Comparison of ENCODE assay signal across 9 cellular contexts in the genomic region with DNA sequence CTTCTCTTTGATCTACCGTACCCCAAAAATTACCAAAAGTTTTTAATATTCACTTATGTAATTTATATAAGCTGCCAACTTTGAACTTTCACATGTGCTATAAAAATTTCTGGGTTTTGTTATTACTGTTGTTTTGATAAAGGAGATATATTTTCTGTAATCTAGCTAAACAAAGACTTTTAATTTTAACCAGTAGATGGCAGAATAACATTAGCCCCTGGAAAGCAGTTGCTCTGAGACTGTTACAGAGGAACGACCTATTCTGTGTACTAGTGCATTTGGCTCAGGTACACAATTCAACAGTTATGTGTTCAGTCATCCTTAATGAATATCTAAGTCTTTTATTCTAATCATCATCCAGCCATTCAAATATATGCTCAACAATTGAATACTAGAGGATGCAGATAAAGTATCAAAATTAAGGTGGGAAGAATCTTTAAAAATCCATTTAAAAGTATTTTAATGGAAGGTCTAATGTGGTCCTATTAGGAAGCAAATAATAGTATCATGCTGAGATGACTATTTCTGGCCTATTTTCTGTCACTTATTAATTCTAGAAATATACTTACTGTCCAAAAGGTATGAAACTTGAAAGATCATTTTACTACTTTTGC. TPM values are rescaled to one million over a fixed set of nuclear protein-coding genes. Genes with fewer than 3 reads are reported as not detected.
DNase-seq lines count a peak whose midpoint lies in the region; ATAC-seq and TF ChIP-seq lines count a peak whose summit lies in the region.
"Had no signal": no experiment of that assay in that cellular context is flagged by ENCODE, and none has a peak within 500 bp of the region (broad histone marks: within the 10 kb centered on the region; RNA-seq: fewer than 3 reads in every experiment).

No MANE protein-coding gene starts in this region.

- no peak overlapping the region for H2AFZ ChIP-seq in HCT116 (ENCODE audit: low read depth, low read length, poor library complexity, severe bottlenecking)

- peak; percentile 80 for ATAC-seq in Right ventricle myocardium superior (ENCODE audit: poor library complexity)
- no peak for ATAC-seq in Right ventricle myocardium inferior
- peak; percentile 80 for ATAC-seq in HCT116
- ATAC-seq in heart right ventricle = peak in 7 of 8 donors; percentile 52 to 78 (median 72)

- no peak overlapping the region for H3K4me2 ChIP-seq in HCT116 (ENCODE audit: low read length)

- no peak overlapping the region for H3K27ac ChIP-seq in HCT116 (ENCODE audit: low read depth, low read length)
- no peak overlapping the region for H3K27ac ChIP-seq in heart right ventricle
- no peak overlapping the region for H3K27ac ChIP-seq in spleen

- intact Hi-C loops in Right ventricle myocardium superior (cut with DNase I) = loop anchor here (5.0 kb wide), 2 partner anchors 71 to 461 kb away; no protein-coding TSS in a partner anchor
- intact Hi-C loops in Right ventricle myocardium inferior (cut with DNase I) = no loop called here
- intact Hi-C loops in HCT116 (cut with micrococcal nuclease) = loop anchor here (2.0 to 5.0 kb wide), 4 partner anchors 70 to 178 kb away; no protein-coding TSS in a partner anchor
- intact Hi-C loops in heart right ventricle (cut with DNase I) = loop anchor here in 7 of 10 donors (2.0 to 10.0 kb wide), 6 partner anchors 66 to 468 kb away; no protein-coding TSS in a partner anchor
- intact Hi-C loops in spleen (cut with DNase I; ENCODE audit: low total_unique reads) = loop anchor here (5.0 kb wide), 1 partner anchor 71 kb away; no protein-coding TSS in a partner anchor

- H3K27me3 ChIP-seq in HCT116 (ENCODE audit: insufficient read depth, low read length) (no peaks in the 10 kb centered on the region), heart right ventricle (no peaks in the 10 kb centered on the region), spleen (replicated peaks in 1 of 7) (no peaks in the 10 kb centered on the region)

- H3K4me3 ChIP-seq in HCT116 (replicated peaks in 1 of 2; ENCODE audit: low read depth in 1 of 2, low read length in 2 of 2) (no peak overlapping the region), WI38 (ENCODE audit: low read depth, low read length) (no peak overlapping the region), heart right ventricle (no peak overlapping the region), spleen (no peak overlapping the region)

- H3K9me3 ChIP-seq in HCT116 (ENCODE audit: control insufficient read depth in 1 of 2, insufficient read depth in 1 of 2, low read depth in 1 of 2, low read length in 2 of 2) (no peaks in the 10 kb centered on the region), heart right ventricle (no peaks in the 10 kb centered on the region), spleen (no peaks in the 10 kb centered on the region)

- no peaks in the 10 kb centered on the region for H3K4me1 ChIP-seq in HCT116 (ENCODE audit: control insufficient read depth in 1 of 2, insufficient read depth in 2 of 2, low read length in 2 of 2)
- H3K4me1 ChIP-seq in heart right ventricle = peaks cover 0 to 53% (median 37%) of the 10 kb centered on the region in 9 donors
- peaks cover 22 to 72% (median 54%) of the 10 kb centered on the region in 6 donors for H3K4me1 ChIP-seq in spleen

- peaks cover 5% of the 10 kb centered on the region for H4K20me1 ChIP-seq in HCT116 (ENCODE audit: insufficient read depth)

- H3K9me2 ChIP-seq in HCT116 (ENCODE audit: insufficient read depth) = no peaks in the 10 kb centered on the region

- RAD21 ChIA-PET in HCT116 (lab: Charles Lee; ENCODE audit: low non-redundant PET in 1 of 2, low total read pairs in 2 of 2, uncharacterized antibody in 2 of 2, unreplicated experiment in 2 of 2) = interaction anchor here (0.6 to 1.0 kb wide), 4 partner anchors 66 to 129 kb away, joined by 3 to 4 read pairs (median 3); no protein-coding TSS in a partner anchor

- H3K79me2 ChIP-seq in HCT116 (ENCODE audit: insufficient read depth, low read length) = peaks cover 64% of the 10 kb centered on the region

- peak; percentile 51 to 81 (median 69); a peak in 5 of 6 replicates for TF ChIP-seq CTCF in HCT116 (IDR thresholded peaks at IDR 0.05 in 2 of 3, conservative IDR thresholded peaks at IDR 0.05 in 1 of 3; ENCODE audit: borderline replicate concordance in 1 of 3, insufficient read depth in 1 of 3, low read depth in 2 of 3, low read length in 2 of 3)
- peak; percentile 27; the same call in 1 of the 2 replicates for TF ChIP-seq CTCF in WI38 (IDR thresholded peaks at IDR 0.05; ENCODE audit: low read depth, low read length)
- peak; percentile 33 to 88 (median 74) for TF ChIP-seq CTCF in heart right ventricle (IDR thresholded peaks at IDR 0.05)
- TF ChIP-seq CTCF in spleen (IDR thresholded peaks at IDR 0.05 in 8 of 11, conservative IDR thresholded peaks at IDR 0.05 in 3 of 11) = peak; percentile 16 to 74 (median 62)

- peaks cover 2 to 5% of the 10 kb centered on the region in 2 experiments; a peak in 2 of 4 replicates for H3K36me3 ChIP-seq in HCT116 (ENCODE audit: control insufficient read depth in 1 of 2, insufficient read depth in 2 of 2, low read length in 2 of 2)
- peaks cover 0 to 62% (median 11%) of the 10 kb centered on the region in 9 donors for H3K36me3 ChIP-seq in heart right ventricle
- H3K36me3 ChIP-seq in spleen = peaks cover 0 to 64% (median 16%) of the 10 kb centered on the region in 6 donors

- DNase-seq in Right ventricle myocardium superior = no peak
- DNase-seq in Right ventricle myocardium inferior (ENCODE audit: missing footprints) = no peak
- DNase-seq in HCT116 (ENCODE audit: low read depth, low spot score) = no peak
- peak; percentile 32 for DNase-seq in MV-4-11 (lab: John Stamatoyannopoulos, UW)
- DNase-seq in heart right ventricle = no peak
- DNase-seq in spleen = no peak
- no peak for DNase-seq in HK-2 (ENCODE audit: unreplicated experiment)

- TF ChIP-seq POLR2A in HCT116 (IDR thresholded peaks at IDR 0.05; ENCODE audit: borderline replicate concordance, extremely low read depth, insufficient read depth, insufficient read length) (no peak), spleen (IDR thresholded peaks at IDR 0.05) (no peak)

- 38 to 41% methylated on average over 2 of the region's 2 CpGs for WGBS in heart right ventricle, 2 donors
- WGBS in spleen, 5 donors = 35 to 41% (median 38%) methylated on average over 2 of the region's 2 CpGs

- CTCF ChIA-PET in HCT116 (lab: Charles Lee) = interaction anchor here (0.6 to 2.9 kb wide), 28 partner anchors 8 to 900 kb away, joined by 3 to 46 read pairs (median 4); partner anchors contain the start of gene KLHL9

- peak; percentile 79 for TF ChIP-seq RAD21 in HCT116 (IDR thresholded peaks at IDR 0.05; ENCODE audit: low read depth)

- H3K9ac ChIP-seq in HCT116 (ENCODE audit: low read length) = no peak overlapping the region

- BruUV-seq in HCT116 (replicated peaks; lab: Mats Ljungman, UMichigan) = no TSS peak

- POLR2A ChIA-PET in HCT116 (lab: Charles Lee) = interaction anchor here (1.0 to 1.5 kb wide), 3 partner anchors 9 to 193 kb away, joined by 3 to 5 read pairs (median 4); partner anchors contain the start of gene KLHL9

TF ChIP-seq in HCT116, 20 proteins besides CTCF, POLR2A, EP300 and RAD21:
- TF ChIP-seq EZH2phosphoT487 (IDR thresholded peaks at IDR 0.05; ENCODE audit: borderline replicate concordance) (no peak), ELF1 (IDR thresholded peaks at IDR 0.05; ENCODE audit: borderline replicate concordance, low read depth) (no peak), ZFX (IDR thresholded peaks at IDR 0.05) (no peak), EGR1 (IDR thresholded peaks at IDR 0.05; ENCODE audit: low read depth) (no peak), POLR2AphosphoS5 (IDR thresholded peaks at IDR 0.05; ENCODE audit: low read depth, low read length) (no peak)
TF ChIP-seq in HCT116: peak in this region for 0.

RNA-seq across cellular contexts. Expression of gene KLHL9, which starts 8.6 kb away (rescaled TPM):
- total RNA-seq in Right ventricle myocardium superior (11.2 TPM), Right ventricle myocardium inferior (12.2 TPM), HCT116 (2021; ENCODE audit: unreplicated experiment) (16.4 TPM), heart right ventricle (10 to 100 TPM; 10.8 to 14.3 (median 11.9) TPM), spleen (10 to 100 TPM; 21.5 to 32.7 (median 27.8) TPM)
- 7.8 and 10.2 TPM in 2 replicates for polyA plus RNA-seq in HCT116 (2012)
- polyA plus RNA-seq in heart right ventricle (1 to 10 TPM; 6.0 to 6.4 TPM), spleen (10 to 100 TPM in 1 of 3 donors, 1 to 10 TPM in 2; 7.7 to 11.4 (median 8.3) TPM)

RNA-seq across cellular contexts. Expression of gene IFNA5, which starts 21.5 kb away (rescaled TPM):
- total RNA-seq in Right ventricle myocardium superior = not detected
- not detected for total RNA-seq in Right ventricle myocardium inferior
- not detected for total RNA-seq in HCT116 (2021; ENCODE audit: unreplicated experiment)
- polyA plus RNA-seq in HCT116 (2012) = not detected in 2 replicates
- not detected for total RNA-seq in heart right ventricle
- polyA plus RNA-seq in heart right ventricle = not detected
- 1 to 10 TPM in 1 of 7 donors, not detected in 6; 1.2 TPM for total RNA-seq in spleen
- polyA plus RNA-seq in spleen = not detected
- total RNA-seq: urinary bladder had no signal
- polyA plus RNA-seq: urinary bladder had no signal

RNA-seq across cellular contexts. Expression of gene IFNA6, which starts 24.1 kb away (rescaled TPM):
- total RNA-seq in Right ventricle myocardium superior (not detected), Right ventricle myocardium inferior (not detected), HCT116 (2021; ENCODE audit: unreplicated experiment) (not detected), heart right ventricle (not detected), spleen (under 1 TPM in 1 of 7 donors, not detected in 6; 0.23 TPM)
- polyA plus RNA-seq in HCT116 (2012) = not detected in 2 replicates
- polyA plus RNA-seq in heart right ventricle (not detected), spleen (not detected)
- total RNA-seq: urinary bladder had no signal
- polyA plus RNA-seq: urinary bladder had no signal

RNA-seq across cellular contexts. Expression of gene IFNA13, which starts 41.2 kb away (rescaled TPM):
- total RNA-seq in Right ventricle myocardium superior = not detected
- not detected for total RNA-seq in Right ventricle myocardium inferior
- not detected for total RNA-seq in HCT116 (2021; ENCODE audit: unreplicated experiment)
- not detected in 2 replicates for polyA plus RNA-seq in HCT116 (2012)
- total RNA-seq in heart right ventricle = not detected
- not detected for polyA plus RNA-seq in heart right ventricle
- 1 to 10 TPM in 1 of 7 donors, under 1 TPM in 3, not detected in 3; 0.25 to 1.7 (median 0.90) TPM for total RNA-seq in spleen
- under 1 TPM in 1 of 3 donors, not detected in 2; 0.17 TPM for polyA plus RNA-seq in spleen
- total RNA-seq: urinary bladder had no signal
- polyA plus RNA-seq: urinary bladder had no signal

RNA-seq across cellular contexts. Expression of gene IFNA2, which starts 58.6 kb away (rescaled TPM):
- total RNA-seq in Right ventricle myocardium superior (not detected), Right ventricle myocardium inferior (not detected), HCT116 (2021; ENCODE audit: unreplicated experiment) (not detected), heart right ventricle (not detected), spleen (under 1 TPM in 2 of 7 donors, not detected in 5; 0.86 to 0.88 TPM)
- not detected in 2 replicates for polyA plus RNA-seq in HCT116 (2012)
- polyA plus RNA-seq in heart right ventricle (not detected), spleen (not detected)
- total RNA-seq: urinary bladder had no signal
- polyA plus RNA-seq: urinary bladder had no signal
